17 cellular contexts compared by ENCODE assay signal in genomic region chr11:134656861-134657540, GRCh38.
DNase-seq lines count a peak whose midpoint lies in the region; ATAC-seq and FAIRE-seq lines count a peak whose summit lies in the region.
"Had no signal": no experiment of that assay in that cellular context is flagged by ENCODE, and none has a peak within 500 bp of the region (broad histone marks: within the 10 kb centered on the region; RNA-seq: fewer than 3 reads in every experiment).

No MANE protein-coding gene starts in this region.

- H3K4me3 Mint-ChIP-seq in stimulated activated naive CD8-positive, alpha-beta T cell treated with anti-CD3 and anti-CD28 coated beads, Interleukin-15, amount 100 ng/mL, for 72 hours = no peak overlapping the region
- peak overlapping the region in 1 of 10 donors; percentile 18 for H3K4me3 Mint-ChIP-seq in naive thymus-derived CD8-positive, alpha-beta T cell
- H3K4me3 Mint-ChIP-seq: B cell had no signal

- no peak overlapping the region for H3K27ac Mint-ChIP-seq in stimulated activated naive CD8-positive, alpha-beta T cell treated with anti-CD3 and anti-CD28 coated beads, Interleukin-15, amount 100 ng/mL, for 72 hours
- H3K27ac Mint-ChIP-seq in naive thymus-derived CD8-positive, alpha-beta T cell = peak overlapping the region in 3 of 10 donors; percentile 33 to 89 (median 78)
- H3K27ac Mint-ChIP-seq: B cell had no signal

- peaks cover 27% of the 10 kb centered on the region for H3K4me1 Mint-ChIP-seq in stimulated activated naive CD8-positive, alpha-beta T cell treated with anti-CD3 and anti-CD28 coated beads, Interleukin-15, amount 100 ng/mL, for 72 hours
- H3K4me1 Mint-ChIP-seq in naive thymus-derived CD8-positive, alpha-beta T cell = peaks cover 4 to 32% (median 21%) of the 10 kb centered on the region in 4 donors
- H3K4me1 Mint-ChIP-seq: B cell had no signal

- in situ Hi-C loops in KBM-7 (cut with MboI; ENCODE audit: low pct_unique_long_range_greater_than_20kb, low sequenced_read_pairs) = no loop called here

- POLR2A ChIA-PET in naive thymus-derived CD8-positive, alpha-beta T cell (lab: Charles Lee) = no interaction called here

- peak; percentile 100 for FAIRE-seq in urothelium cell line (lab: Jason Lieb, UNC)
- FAIRE-seq: H54, K562 had no signal

- H3K36me3 Mint-ChIP-seq in naive thymus-derived CD8-positive, alpha-beta T cell = peaks cover 0 to 10% (median 2%) of the 10 kb centered on the region in 3 donors

- H3K27me3 Mint-ChIP-seq in stimulated activated naive CD8-positive, alpha-beta T cell treated with anti-CD3 and anti-CD28 coated beads, Interleukin-15, amount 100 ng/mL, for 72 hours = peaks cover 12% of the 10 kb centered on the region
- H3K27me3 Mint-ChIP-seq in naive thymus-derived CD8-positive, alpha-beta T cell = peaks cover 12 to 24% (median 14%) of the 10 kb centered on the region in 5 donors

- peaks cover 4 to 30% of the 10 kb centered on the region in 2 donors for H3K9me3 Mint-ChIP-seq in stimulated activated naive CD8-positive, alpha-beta T cell treated with anti-CD3 and anti-CD28 coated beads, Interleukin-15, amount 100 ng/mL, for 72 hours
- H3K9me3 Mint-ChIP-seq in naive thymus-derived CD8-positive, alpha-beta T cell = peaks cover 5 to 28% (median 12%) of the 10 kb centered on the region in 9 donors

- peak; percentile 20 for ATAC-seq in stimulated activated naive CD8-positive, alpha-beta T cell treated with anti-CD3 and anti-CD28 coated beads, Interleukin-15, amount 100 ng/mL, for 72 hours
- ATAC-seq in stimulated activated naive CD8-positive, alpha-beta T cell treated with anti-CD3 and anti-CD28 coated beads, Interleukin-15, Interleukin-2, amounts not matched to agents 100 U/mL and 50 U/mL, for 24 hours = no peak
- ATAC-seq in naive thymus-derived CD8-positive, alpha-beta T cell = peak; percentile 29 to 66
- no peak for ATAC-seq in GM21367 (IDR thresholded peaks at IDR 0.05; ENCODE audit: unreplicated experiment)
- ATAC-seq: K562 had no signal

- DNase-seq in stimulated activated naive CD8-positive, alpha-beta T cell treated with anti-CD3 and anti-CD28 coated beads, Interleukin-15, amount 100 ng/mL, for 72 hours = no peak
- DNase-seq in stimulated activated naive CD8-positive, alpha-beta T cell treated with anti-CD3 and anti-CD28 coated beads, Interleukin-15, Interleukin-2, amounts not matched to agents 100 U/mL and 50 U/mL, for 24 hours = no peak
- peak; percentile 29 for DNase-seq in activated CD8-positive, alpha-beta memory T cell treated with anti-CD3 and anti-CD28 coated beads, Interleukin-2, amount 50 U/mL, for 48 hours
- peak in 7 of 10 donors; percentile 15 to 67 (median 44) for DNase-seq in naive thymus-derived CD8-positive, alpha-beta T cell
- peak; percentile 62 for DNase-seq in urothelium cell line (ENCODE audit: low spot score)
- DNase-seq in dermis blood vessel endothelial cell = no peak
- DNase-seq in KBM-7 = no peak
- DNase-seq: midbrain; NCI-H1048; NCI-H2081 treated with DMSO at 0.1 percent for 48 hours; NCI-H524; OCI-M1; stimulated activated CD4-positive, alpha-beta T cell treated with anti-CD3 and anti-CD28 coated beads, Interleukin-2, amount 100 ng/mL, for 48 hours had no signal

Comparison
In these comparisons a context has a peak if more than half of its experiments do, and no peak if none do; other contexts are left out.
1. ATAC-seq: peak in stimulated activated naive CD8-positive, alpha-beta T cell treated with anti-CD3 and anti-CD28 coated beads, Interleukin-15, amount 100 ng/mL, for 72 hours (single experiment) and naive thymus-derived CD8-positive, alpha-beta T cell (2 of 2); none in stimulated activated naive CD8-positive, alpha-beta T cell treated with anti-CD3 and anti-CD28 coated beads, Interleukin-15, Interleukin-2, amounts not matched to agents 100 U/mL and 50 U/mL, for 24 hours (single experiment) and GM21367 (single experiment).
2. DNase-seq: peak in activated CD8-positive, alpha-beta memory T cell treated with anti-CD3 and anti-CD28 coated beads, Interleukin-2, amount 50 U/mL, for 48 hours (single experiment), naive thymus-derived CD8-positive, alpha-beta T cell (7 of 10) and urothelium cell line (single experiment); none in stimulated activated naive CD8-positive, alpha-beta T cell treated with anti-CD3 and anti-CD28 coated beads, Interleukin-15, amount 100 ng/mL, for 72 hours (0 of 2), stimulated activated naive CD8-positive, alpha-beta T cell treated with anti-CD3 and anti-CD28 coated beads, Interleukin-15, Interleukin-2, amounts not matched to agents 100 U/mL and 50 U/mL, for 24 hours (single experiment), dermis blood vessel endothelial cell (single experiment) and KBM-7 (single experiment).